ENCODE assay signal across 10 cellular contexts in the genomic region with DNA sequence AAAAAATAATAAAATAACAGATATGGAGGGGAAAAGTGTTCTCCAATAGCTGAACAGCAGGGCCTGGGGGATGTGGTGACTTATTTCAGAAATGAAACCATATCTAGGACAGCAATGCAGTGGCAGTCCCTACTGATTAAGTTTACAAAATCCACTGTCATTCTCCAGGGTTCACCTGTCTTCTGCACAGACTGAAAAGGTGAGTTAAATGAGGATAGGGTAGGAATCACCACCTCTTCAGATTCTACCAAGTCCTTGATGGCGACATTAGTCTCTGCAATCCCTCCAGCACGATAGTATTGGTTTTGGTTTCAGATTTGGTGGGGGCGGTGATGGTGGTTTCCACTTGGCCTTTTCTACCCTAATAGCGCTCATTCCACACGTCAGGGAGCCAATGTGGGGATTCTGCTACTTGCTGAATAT. TPM values are rescaled to one million over a fixed set of nuclear protein-coding genes. Genes with fewer than 3 reads are reported as not detected.
DNase-seq lines count a peak whose midpoint lies in the region; ATAC-seq and TF ChIP-seq lines count a peak whose summit lies in the region.
"Had no signal": no experiment of that assay in that cellular context is flagged by ENCODE, and none has a peak within 500 bp of the region (broad histone marks: within the 10 kb centered on the region; RNA-seq: fewer than 3 reads in every experiment).

No MANE protein-coding gene starts in this region.

- H3K36me3 ChIP-seq in testis (ENCODE audit: low read depth, missing control alignments): no peaks in the 10 kb centered on the region
- no peaks in the 10 kb centered on the region for H3K36me3 ChIP-seq in esophagus squamous epithelium

- H3K9me3 ChIP-seq in testis: no peaks in the 10 kb centered on the region
- no peaks in the 10 kb centered on the region for H3K9me3 ChIP-seq in esophagus squamous epithelium

- no peaks in the 10 kb centered on the region for H3K27me3 ChIP-seq in testis
- H3K27me3 ChIP-seq in esophagus squamous epithelium: no peaks in the 10 kb centered on the region

- H3K4me3 Mint-ChIP-seq in activated T-helper 17 cell treated with anti-CD3 and anti-CD28 coated beads, Interleukin-2, amount 50 U/mL, for 72 hours: peak overlapping the region; percentile 48

- DNase-seq in NCI-H1092 treated with DMSO at 0.1 percent for 48 hours (lab: John Stamatoyannopoulos, UW): no peak
- DNase-seq in HuH-7 (ENCODE audit: low spot score): no peak
- no peak for DNase-seq in testis
- DNase-seq in esophagus squamous epithelium (lab: John Stamatoyannopoulos, UW): no peak
- DNase-seq: SIG-M5 had no signal

- TF ChIP-seq CTCF in testis (IDR thresholded peaks at IDR 0.05): no peak
- no peak for TF ChIP-seq CTCF in esophagus squamous epithelium (IDR thresholded peaks at IDR 0.05)

- H3K27me3 Mint-ChIP-seq in activated T-helper 17 cell treated with anti-CD3 and anti-CD28 coated beads, Interleukin-2, amount 50 U/mL, for 72 hours: no peaks in the 10 kb centered on the region

- H3K36me3 Mint-ChIP-seq in activated T-helper 17 cell treated with anti-CD3 and anti-CD28 coated beads, Interleukin-2, amount 50 U/mL, for 72 hours (ENCODE audit: low read depth): no peaks in the 10 kb centered on the region

- H3K4me1 ChIP-seq in testis (no peaks in the 10 kb centered on the region), esophagus squamous epithelium (no peaks in the 10 kb centered on the region)

- peaks cover 5% of the 10 kb centered on the region for H3K4me1 Mint-ChIP-seq in activated T-helper 17 cell treated with anti-CD3 and anti-CD28 coated beads, Interleukin-2, amount 50 U/mL, for 72 hours

- H3K4me3 ChIP-seq in testis: no peak overlapping the region
- no peak overlapping the region for H3K4me3 ChIP-seq in esophagus squamous epithelium

- 91 to 93% methylated on average over 5 of the region's 5 CpGs for WGBS in testis, 2 donors
- 82 to 92% methylated on average over 5 of the region's 5 CpGs for WGBS in esophagus squamous epithelium, 2 donors

- intact Hi-C loops in testis (cut with DNase I; ENCODE audit: low total_unique reads) (no loop called here), esophagus squamous epithelium (cut with DNase I) (no loop called here)

- H3K27ac ChIP-seq in testis: no peak overlapping the region
- H3K27ac ChIP-seq in esophagus squamous epithelium: no peak overlapping the region

- no peak for TF ChIP-seq POLR2A in testis (IDR thresholded peaks at IDR 0.05)
- TF ChIP-seq POLR2A in esophagus squamous epithelium (IDR thresholded peaks at IDR 0.05): no peak

- ATAC-seq in GM18502 (IDR thresholded peaks at IDR 0.05; ENCODE audit: poor library complexity, unreplicated experiment) (peak; percentile 92), GM19455 (IDR thresholded peaks at IDR 0.05; ENCODE audit: unreplicated experiment) (peak; percentile 97), HG03066 (IDR thresholded peaks at IDR 0.05; ENCODE audit: low read depth, unreplicated experiment) (peak; percentile 95)
- ATAC-seq in activated T-helper 17 cell treated with anti-CD3 and anti-CD28 coated beads, Interleukin-2, amount 50 U/mL, for 72 hours (replicated peaks): peak; percentile 93

- H3K27ac Mint-ChIP-seq in activated T-helper 17 cell treated with anti-CD3 and anti-CD28 coated beads, Interleukin-2, amount 50 U/mL, for 72 hours: no peak overlapping the region

- no peaks in the 10 kb centered on the region for H3K9me3 Mint-ChIP-seq in activated T-helper 17 cell treated with anti-CD3 and anti-CD28 coated beads, Interleukin-2, amount 50 U/mL, for 72 hours

RNA-seq across cellular contexts. Expression of a gene that starts 32.3 kb away (rescaled TPM):
- total RNA-seq in activated T-helper 17 cell treated with anti-CD3 and anti-CD28 coated beads, Interleukin-2, amount 50 U/mL, for 72 hours: 1,000 to 10,000 TPM; 1,980 to 2,963 TPM
- 100 to 1,000 TPM; 398 to 430 TPM for total RNA-seq in testis
- polyA plus RNA-seq in testis (ENCODE audit: insufficient read depth, low read depth, low replicate concordance): 835 TPM
- 1,000 to 10,000 TPM in 1 of 4 donors, 100 to 1,000 TPM in 3; 394 to 1,052 (median 904) TPM for total RNA-seq in esophagus squamous epithelium

RNA-seq across cellular contexts. Expression of a gene that starts 46.3 kb away (rescaled TPM):
- total RNA-seq in activated T-helper 17 cell treated with anti-CD3 and anti-CD28 coated beads, Interleukin-2, amount 50 U/mL, for 72 hours: not detected
- total RNA-seq in testis: not detected
- 0.21 TPM for polyA plus RNA-seq in testis (ENCODE audit: insufficient read depth, low read depth, low replicate concordance)
- total RNA-seq in esophagus squamous epithelium: not detected
- total RNA-seq: fibroblast of lung had no signal
- polyA plus RNA-seq: fibroblast of lung had no signal
